ENCODE assay signal across 16 cellular contexts in genomic region chr1:108852141-108852540, GRCh38. TPM values are rescaled to one million over a fixed set of nuclear protein-coding genes. Genes with fewer than 3 reads are reported as not detected.
DNase-seq lines count a peak whose midpoint lies in the region; ATAC-seq and TF ChIP-seq lines count a peak whose summit lies in the region.
"Had no signal": no experiment of that assay in that cellular context is flagged by ENCODE, and none has a peak within 500 bp of the region (broad histone marks: within the 10 kb centered on the region; RNA-seq: fewer than 3 reads in every experiment).

No MANE protein-coding gene starts in this region.

- ATAC-seq in gastroesophageal sphincter: peak; percentile 69
- no peak for ATAC-seq in GM19023 (IDR thresholded peaks at IDR 0.05; ENCODE audit: unreplicated experiment)
- no peak for ATAC-seq in GM19395 (IDR thresholded peaks at IDR 0.05; ENCODE audit: unreplicated experiment)
- ATAC-seq: mucosa of descending colon; stimulated activated memory B cell treated with anti-CD40 and anti-IgM and Interleukin-4, amounts not matched to agents 10 μg/mL and 1 μg/mL and 100 μg/mL, for 72 hours had no signal

- TF ChIP-seq POLR2A in NB4 (IDR thresholded peaks at IDR 0.05; ENCODE audit: extremely low read depth, insufficient read length) (no peak), gastroesophageal sphincter (IDR thresholded peaks at IDR 0.05) (no peak), sigmoid colon (IDR thresholded peaks at IDR 0.05) (no peak)

- H3K4me1 ChIP-seq in gastroesophageal sphincter: peaks cover 0 to 34% (median 12%) of the 10 kb centered on the region in 3 donors
- H3K4me1 ChIP-seq in sigmoid colon: peaks cover 0 to 36% (median 25%) of the 10 kb centered on the region in 4 donors

- TF ChIP-seq CTCF in NB4 (IDR thresholded peaks at IDR 0.05; ENCODE audit: low read depth, low read length) (no peak), gastroesophageal sphincter (IDR thresholded peaks at IDR 0.05) (no peak), sigmoid colon (IDR thresholded peaks at IDR 0.05) (no peak)

- H3K9me3 ChIP-seq in gastroesophageal sphincter: no peaks in the 10 kb centered on the region
- H3K9me3 ChIP-seq in sigmoid colon: no peaks in the 10 kb centered on the region
- H3K9me3 ChIP-seq: mucosa of descending colon had no signal

- H3K4me3 ChIP-seq in NB4 (ENCODE audit: low read depth, low read length) (peak overlapping the region; percentile 1), gastroesophageal sphincter (no peak overlapping the region), sigmoid colon (no peak overlapping the region)
- H3K4me3 ChIP-seq: mucosa of descending colon had no signal

- WGBS in gastroesophageal sphincter (ENCODE audit: low coverage in 1 of 2), 2 donors: 32 to 35% methylated on average over 4 of the region's 4 CpGs
- WGBS in sigmoid colon, 2 donors: 51 to 73% methylated on average over 4 of the region's 4 CpGs

- H3K27me3 ChIP-seq in gastroesophageal sphincter (no peaks in the 10 kb centered on the region), sigmoid colon (no peaks in the 10 kb centered on the region)

- H3K27ac ChIP-seq in gastroesophageal sphincter: peak overlapping the region in 3 of 4 donors; percentile 63 to 70 (median 65)
- H3K27ac ChIP-seq in sigmoid colon: peak overlapping the region; percentile 29 to 61 (median 48)

- intact Hi-C loops in sigmoid colon (cut with DNase I): loop anchor here (2.0 kb wide), 1 partner anchor 21 kb away; no protein-coding TSS in a partner anchor

- peak; percentile 8 for DNase-seq in CD1c-positive myeloid dendritic cell (ENCODE audit: extremely low spot score)
- peak; percentile 46 for DNase-seq in NB4 (ENCODE audit: low read depth)
- DNase-seq in sigmoid colon: no peak
- DNase-seq in DMS 273 (lab: John Stamatoyannopoulos, UW; ENCODE audit: unreplicated experiment): no peak
- DNase-seq in NAMALWA (ENCODE audit: low spot score): no peak
- DNase-seq: CD4-positive, alpha-beta memory T cell; cortex of kidney; immature natural killer cell; mucosa of descending colon; NCI-H1436 treated with DMSO at 0.1 percent for 48 hours; NCI-H526; retina had no signal

- H3K36me3 ChIP-seq in gastroesophageal sphincter (no peaks in the 10 kb centered on the region), sigmoid colon (no peaks in the 10 kb centered on the region)

- TF ChIP-seq EP300 in gastroesophageal sphincter (IDR thresholded peaks at IDR 0.05) (no peak), sigmoid colon (IDR thresholded peaks at IDR 0.05) (no peak)

RNA-seq across cellular contexts. Expression of gene AKNAD1, which starts 4.8 kb away (rescaled TPM):
- total RNA-seq in gastroesophageal sphincter: 1 to 10 TPM in 2 of 4 donors, under 1 TPM in 2; 0.27 to 2.5 (median 1.1) TPM
- total RNA-seq in sigmoid colon: 1 to 10 TPM in 1 of 4 donors, under 1 TPM in 1, not detected in 2; 0.82 to 2.1 TPM
- 1 to 10 TPM in 1 of 3 donors, under 1 TPM in 1, not detected in 1; 0.28 to 2.4 TPM for polyA plus RNA-seq in sigmoid colon
- total RNA-seq: CD4-positive, alpha-beta memory T cell had no signal
- polyA plus RNA-seq: CD4-positive, alpha-beta memory T cell; immature natural killer cell had no signal

RNA-seq across cellular contexts. Expression of gene GPSM2, which starts 24.6 kb away (rescaled TPM):
- total RNA-seq in gastroesophageal sphincter (100 to 1,000 TPM in 1 of 4 donors, 10 to 100 TPM in 3; 39.4 to 106 (median 99.2) TPM), sigmoid colon (10 to 100 TPM; 34.3 to 71.7 (median 46.9) TPM)
- 10 to 100 TPM in 2 of 3 donors, 1 to 10 TPM in 1; 7.2 to 15.9 (median 12.0) TPM for polyA plus RNA-seq in sigmoid colon

Comparison
In these comparisons a context has a peak if more than half of its experiments do, and no peak if none do; other contexts are left out.
1. DNase-seq: peak in CD1c-positive myeloid dendritic cell (single experiment) and NB4 (single experiment); none in sigmoid colon (single experiment), DMS 273 (single experiment) and NAMALWA (single experiment).